1 cellular context compared by ENCODE assay signal in the genomic region with DNA sequence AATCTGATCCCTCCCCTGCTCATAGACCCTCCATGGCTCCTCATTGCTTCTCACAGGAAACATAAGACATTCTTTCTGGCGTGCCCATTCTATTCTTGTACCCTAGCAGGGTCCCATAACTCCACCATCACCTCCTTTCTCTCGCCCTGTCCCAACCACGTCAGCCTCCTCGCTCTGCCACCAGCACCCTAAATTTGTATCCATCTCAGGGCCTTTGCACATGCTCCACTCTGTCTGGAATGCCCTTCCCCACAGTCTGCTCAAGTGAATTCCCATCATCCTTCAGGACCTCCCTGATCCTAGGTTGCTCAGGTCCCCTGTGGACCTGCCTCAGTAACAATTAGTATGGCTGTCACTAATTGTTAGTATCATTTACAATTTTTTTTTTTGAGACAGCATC.
TF ChIP-seq lines count a peak whose summit lies in the region.

No MANE protein-coding gene starts in this region.

TF ChIP-seq in H1, 55 proteins besides CTCF, POLR2A, EP300 and RAD21:
- TF ChIP-seq JUND (IDR thresholded peaks at IDR 0.05; ENCODE audit: low read length) = no peak
- no peak for TF ChIP-seq SRF (IDR thresholded peaks at IDR 0.05; ENCODE audit: low read depth, low read length)
- TF ChIP-seq, protein P1, sequence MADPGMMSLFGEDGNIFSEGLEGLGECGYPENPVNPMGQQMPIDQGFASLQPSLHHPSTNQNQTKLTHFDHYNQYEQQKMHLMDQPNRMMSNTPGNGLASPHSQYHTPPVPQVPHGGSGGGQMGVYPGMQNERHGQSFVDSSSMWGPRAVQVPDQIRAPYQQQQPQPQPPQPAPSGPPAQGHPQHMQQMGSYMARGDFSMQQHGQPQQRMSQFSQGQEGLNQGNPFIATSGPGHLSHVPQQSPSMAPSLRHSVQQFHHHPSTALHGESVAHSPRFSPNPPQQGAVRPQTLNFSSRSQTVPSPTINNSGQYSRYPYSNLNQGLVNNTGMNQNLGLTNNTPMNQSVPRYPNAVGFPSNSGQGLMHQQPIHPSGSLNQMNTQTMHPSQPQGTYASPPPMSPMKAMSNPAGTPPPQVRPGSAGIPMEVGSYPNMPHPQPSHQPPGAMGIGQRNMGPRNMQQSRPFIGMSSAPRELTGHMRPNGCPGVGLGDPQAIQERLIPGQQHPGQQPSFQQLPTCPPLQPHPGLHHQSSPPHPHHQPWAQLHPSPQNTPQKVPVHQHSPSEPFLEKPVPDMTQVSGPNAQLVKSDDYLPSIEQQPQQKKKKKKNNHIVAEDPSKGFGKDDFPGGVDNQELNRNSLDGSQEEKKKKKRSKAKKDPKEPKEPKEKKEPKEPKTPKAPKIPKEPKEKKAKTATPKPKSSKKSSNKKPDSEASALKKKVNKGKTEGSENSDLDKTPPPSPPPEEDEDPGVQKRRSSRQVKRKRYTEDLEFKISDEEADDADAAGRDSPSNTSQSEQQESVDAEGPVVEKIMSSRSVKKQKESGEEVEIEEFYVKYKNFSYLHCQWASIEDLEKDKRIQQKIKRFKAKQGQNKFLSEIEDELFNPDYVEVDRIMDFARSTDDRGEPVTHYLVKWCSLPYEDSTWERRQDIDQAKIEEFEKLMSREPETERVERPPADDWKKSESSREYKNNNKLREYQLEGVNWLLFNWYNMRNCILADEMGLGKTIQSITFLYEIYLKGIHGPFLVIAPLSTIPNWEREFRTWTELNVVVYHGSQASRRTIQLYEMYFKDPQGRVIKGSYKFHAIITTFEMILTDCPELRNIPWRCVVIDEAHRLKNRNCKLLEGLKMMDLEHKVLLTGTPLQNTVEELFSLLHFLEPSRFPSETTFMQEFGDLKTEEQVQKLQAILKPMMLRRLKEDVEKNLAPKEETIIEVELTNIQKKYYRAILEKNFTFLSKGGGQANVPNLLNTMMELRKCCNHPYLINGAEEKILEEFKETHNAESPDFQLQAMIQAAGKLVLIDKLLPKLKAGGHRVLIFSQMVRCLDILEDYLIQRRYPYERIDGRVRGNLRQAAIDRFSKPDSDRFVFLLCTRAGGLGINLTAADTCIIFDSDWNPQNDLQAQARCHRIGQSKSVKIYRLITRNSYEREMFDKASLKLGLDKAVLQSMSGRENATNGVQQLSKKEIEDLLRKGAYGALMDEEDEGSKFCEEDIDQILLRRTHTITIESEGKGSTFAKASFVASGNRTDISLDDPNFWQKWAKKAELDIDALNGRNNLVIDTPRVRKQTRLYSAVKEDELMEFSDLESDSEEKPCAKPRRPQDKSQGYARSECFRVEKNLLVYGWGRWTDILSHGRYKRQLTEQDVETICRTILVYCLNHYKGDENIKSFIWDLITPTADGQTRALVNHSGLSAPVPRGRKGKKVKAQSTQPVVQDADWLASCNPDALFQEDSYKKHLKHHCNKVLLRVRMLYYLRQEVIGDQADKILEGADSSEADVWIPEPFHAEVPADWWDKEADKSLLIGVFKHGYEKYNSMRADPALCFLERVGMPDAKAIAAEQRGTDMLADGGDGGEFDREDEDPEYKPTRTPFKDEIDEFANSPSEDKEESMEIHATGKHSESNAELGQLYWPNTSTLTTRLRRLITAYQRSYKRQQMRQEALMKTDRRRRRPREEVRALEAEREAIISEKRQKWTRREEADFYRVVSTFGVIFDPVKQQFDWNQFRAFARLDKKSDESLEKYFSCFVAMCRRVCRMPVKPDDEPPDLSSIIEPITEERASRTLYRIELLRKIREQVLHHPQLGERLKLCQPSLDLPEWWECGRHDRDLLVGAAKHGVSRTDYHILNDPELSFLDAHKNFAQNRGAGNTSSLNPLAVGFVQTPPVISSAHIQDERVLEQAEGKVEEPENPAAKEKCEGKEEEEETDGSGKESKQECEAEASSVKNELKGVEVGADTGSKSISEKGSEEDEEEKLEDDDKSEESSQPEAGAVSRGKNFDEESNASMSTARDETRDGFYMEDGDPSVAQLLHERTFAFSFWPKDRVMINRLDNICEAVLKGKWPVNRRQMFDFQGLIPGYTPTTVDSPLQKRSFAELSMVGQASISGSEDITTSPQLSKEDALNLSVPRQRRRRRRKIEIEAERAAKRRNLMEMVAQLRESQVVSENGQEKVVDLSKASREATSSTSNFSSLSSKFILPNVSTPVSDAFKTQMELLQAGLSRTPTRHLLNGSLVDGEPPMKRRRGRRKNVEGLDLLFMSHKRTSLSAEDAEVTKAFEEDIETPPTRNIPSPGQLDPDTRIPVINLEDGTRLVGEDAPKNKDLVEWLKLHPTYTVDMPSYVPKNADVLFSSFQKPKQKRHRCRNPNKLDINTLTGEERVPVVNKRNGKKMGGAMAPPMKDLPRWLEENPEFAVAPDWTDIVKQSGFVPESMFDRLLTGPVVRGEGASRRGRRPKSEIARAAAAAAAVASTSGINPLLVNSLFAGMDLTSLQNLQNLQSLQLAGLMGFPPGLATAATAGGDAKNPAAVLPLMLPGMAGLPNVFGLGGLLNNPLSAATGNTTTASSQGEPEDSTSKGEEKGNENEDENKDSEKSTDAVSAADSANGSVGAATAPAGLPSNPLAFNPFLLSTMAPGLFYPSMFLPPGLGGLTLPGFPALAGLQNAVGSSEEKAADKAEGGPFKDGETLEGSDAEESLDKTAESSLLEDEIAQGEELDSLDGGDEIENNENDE (IDR thresholded peaks at IDR 0.05; ENCODE audit: insufficient replicate concordance, low read length) = no peak
- TF ChIP-seq ASH2L (IDR thresholded peaks at IDR 0.05; ENCODE audit: low read length) = no peak
- 0 out of 2 replicates have a peak, but pooled peaks have one; percentile 48 for TF ChIP-seq KDM1A (IDR thresholded peaks at IDR 0.05; ENCODE audit: borderline replicate concordance, low read length)
- no peak for TF ChIP-seq YY1 (IDR thresholded peaks at IDR 0.05; ENCODE audit: low read depth, low read length)
- TF ChIP-seq FOSL1 (IDR thresholded peaks at IDR 0.05; ENCODE audit: insufficient read depth, low read depth, low read length) = no peak
